ENCODE assay signal across 32 cellular contexts in genomic region chrX:143536176-143536575, GRCh38. TPM values are rescaled to one million over a fixed set of nuclear protein-coding genes. Genes with fewer than 3 reads are reported as not detected.
DNase-seq lines count a peak whose midpoint lies in the region; ATAC-seq and TF ChIP-seq lines count a peak whose summit lies in the region.
"Had no signal": no experiment of that assay in that cellular context is flagged by ENCODE, and none has a peak within 500 bp of the region (broad histone marks: within the 10 kb centered on the region; RNA-seq: fewer than 3 reads in every experiment).

No MANE protein-coding gene starts in this region.

- no peak overlapping the region for H3K4me3 Mint-ChIP-seq in activated T-helper 17 cell treated with anti-CD3 and anti-CD28 coated beads, Interleukin-2, amount 50 U/mL, for 72 hours
- no peak overlapping the region for H3K4me3 Mint-ChIP-seq in nephron progenitor cell
- H3K4me3 Mint-ChIP-seq: activated naive CD8-positive, alpha-beta T cell treated with anti-CD3 and anti-CD28 coated beads, Interleukin-2, amount 50 U/mL, for 24 hours; activated T-cell treated with anti-CD3 and anti-CD28 coated beads, Interleukin-2, amount 50 U/mL, for 24 hours; CD8-positive, alpha-beta memory T cell; IgD-negative memory B cell; immature natural killer cell; mesothelial cell of epicardium; naive thymus-derived CD8-positive, alpha-beta T cell; T-helper 2 cell treated with Interferon-gamma antibody and Interleukin-4, amounts not matched to agents 5 μg/mL and 100 μg/mL, for 36 hours had no signal

- TF ChIP-seq CTCF in nephron progenitor cell (IDR thresholded peaks at IDR 0.05): no peak

- H3K36me3 Mint-ChIP-seq in activated T-helper 17 cell treated with anti-CD3 and anti-CD28 coated beads, Interleukin-2, amount 50 U/mL, for 72 hours (ENCODE audit: low read depth): no peaks in the 10 kb centered on the region
- H3K36me3 Mint-ChIP-seq in nephron progenitor cell (ENCODE audit: low read depth): no peaks in the 10 kb centered on the region
- H3K36me3 Mint-ChIP-seq: CD8-positive, alpha-beta memory T cell; IgD-negative memory B cell; immature natural killer cell; mesothelial cell of epicardium; naive thymus-derived CD8-positive, alpha-beta T cell had no signal

- H3K9me3 Mint-ChIP-seq in activated T-helper 17 cell treated with anti-CD3 and anti-CD28 coated beads, Interleukin-2, amount 50 U/mL, for 72 hours: no peaks in the 10 kb centered on the region
- H3K9me3 Mint-ChIP-seq in nephron progenitor cell: peaks cover 75% of the 10 kb centered on the region
- H3K9me3 Mint-ChIP-seq: T-helper 2 cell treated with Interferon-gamma antibody and Interleukin-4, amounts not matched to agents 5 μg/mL and 100 μg/mL, for 36 hours had no signal

- DNase-seq in NCI-H524 (lab: John Stamatoyannopoulos, UW) (peak; percentile 1 to 36), NCI-H524 treated with DMSO at 0.1 percent for 48 hours (lab: John Stamatoyannopoulos, UW) (no peak), NCI-H69 (lab: John Stamatoyannopoulos, UW) (peak; percentile 60), head of caudate nucleus (peak in 32 of 42 donors; percentile 4 to 52 (median 24)), nephron progenitor cell (no peak)
- DNase-seq: activated CD4-positive, alpha-beta T cell treated with anti-CD3 and anti-CD28 coated beads for 48 hours; activated naive CD8-positive, alpha-beta T cell treated with anti-CD3 and anti-CD28 coated beads, Interleukin-2, amount 50 U/mL, for 24 hours; activated T-cell treated with anti-CD3 and anti-CD28 coated beads, Interleukin-2, amount 50 U/mL, for 24 hours; BE2C; CD8-positive, alpha-beta memory T cell; cerebellar nuclear complex; DMS79; H7; immature natural killer cell; left lung; naive thymus-derived CD8-positive, alpha-beta T cell; NCI-H1417 treated with DMSO at 0.1 percent for 48 hours; NCI-H226; occipital lobe; OCI-M1; stimulated activated CD4-positive, alpha-beta T cell treated with anti-CD3 and anti-CD28 coated beads, Interleukin-2, amount 100 ng/mL, for 24 hours; stomach had no signal

- intact Hi-C loops in head of caudate nucleus (cut with DNase I): no loop called here

- H3K27ac Mint-ChIP-seq in activated T-helper 17 cell treated with anti-CD3 and anti-CD28 coated beads, Interleukin-2, amount 50 U/mL, for 72 hours: no peak overlapping the region
- no peak overlapping the region for H3K27ac Mint-ChIP-seq in nephron progenitor cell
- H3K27ac Mint-ChIP-seq: activated naive CD8-positive, alpha-beta T cell treated with anti-CD3 and anti-CD28 coated beads, Interleukin-2, amount 50 U/mL, for 24 hours; activated T-cell treated with anti-CD3 and anti-CD28 coated beads, Interleukin-2, amount 50 U/mL, for 24 hours; CD8-positive, alpha-beta memory T cell; IgD-negative memory B cell; immature natural killer cell; mesothelial cell of epicardium; naive thymus-derived CD8-positive, alpha-beta T cell; T-helper 2 cell treated with Interferon-gamma antibody and Interleukin-4, amounts not matched to agents 5 μg/mL and 100 μg/mL, for 36 hours had no signal

- no peaks in the 10 kb centered on the region for H3K4me1 Mint-ChIP-seq in activated T-helper 17 cell treated with anti-CD3 and anti-CD28 coated beads, Interleukin-2, amount 50 U/mL, for 72 hours
- no peaks in the 10 kb centered on the region for H3K4me1 Mint-ChIP-seq in nephron progenitor cell
- H3K4me1 Mint-ChIP-seq: activated naive CD8-positive, alpha-beta T cell treated with anti-CD3 and anti-CD28 coated beads, Interleukin-2, amount 50 U/mL, for 24 hours; CD8-positive, alpha-beta memory T cell; IgD-negative memory B cell; immature natural killer cell; mesothelial cell of epicardium; naive thymus-derived CD8-positive, alpha-beta T cell had no signal

- ATAC-seq in HG03571 (IDR thresholded peaks at IDR 0.05; ENCODE audit: unreplicated experiment): no peak
- ATAC-seq in activated T-helper 17 cell treated with anti-CD3 and anti-CD28 coated beads, Interleukin-2, amount 50 U/mL, for 72 hours (replicated peaks): no peak
- ATAC-seq: activated naive CD8-positive, alpha-beta T cell treated with anti-CD3 and anti-CD28 coated beads, Interleukin-2, amount 50 U/mL, for 24 hours; gastroesophageal sphincter; left lung; naive thymus-derived CD8-positive, alpha-beta T cell had no signal

- no peaks in the 10 kb centered on the region for H3K27me3 Mint-ChIP-seq in activated T-helper 17 cell treated with anti-CD3 and anti-CD28 coated beads, Interleukin-2, amount 50 U/mL, for 72 hours
- H3K27me3 Mint-ChIP-seq in nephron progenitor cell (ENCODE audit: low read depth, poor library complexity): peaks cover 5% of the 10 kb centered on the region
- H3K27me3 Mint-ChIP-seq: activated naive CD8-positive, alpha-beta T cell treated with anti-CD3 and anti-CD28 coated beads, Interleukin-2, amount 50 U/mL, for 24 hours; IgD-negative memory B cell; naive thymus-derived CD8-positive, alpha-beta T cell had no signal

RNA-seq across cellular contexts. Expression of gene SPANXN3, which starts 18.9 kb away (rescaled TPM):
- not detected for total RNA-seq in activated T-helper 17 cell treated with anti-CD3 and anti-CD28 coated beads, Interleukin-2, amount 50 U/mL, for 72 hours
- total RNA-seq: CD8-positive, alpha-beta memory T cell; dermis microvascular lymphatic vessel endothelial cell; fibroblast of lung; gastroesophageal sphincter; H7; left lung; mesothelial cell of epicardium; naive thymus-derived CD8-positive, alpha-beta T cell; occipital lobe; skeletal muscle tissue; stomach; tibial nerve had no signal

Comparison
In these comparisons a context has a peak if more than half of its experiments do, and no peak if none do; other contexts are left out.
1. DNase-seq: peak in NCI-H524 (2 of 2), NCI-H69 (single experiment) and head of caudate nucleus (32 of 42); none in NCI-H524 treated with DMSO at 0.1 percent for 48 hours (single experiment) and nephron progenitor cell (single experiment).